25 cellular contexts compared by ENCODE assay signal in the genomic region with DNA sequence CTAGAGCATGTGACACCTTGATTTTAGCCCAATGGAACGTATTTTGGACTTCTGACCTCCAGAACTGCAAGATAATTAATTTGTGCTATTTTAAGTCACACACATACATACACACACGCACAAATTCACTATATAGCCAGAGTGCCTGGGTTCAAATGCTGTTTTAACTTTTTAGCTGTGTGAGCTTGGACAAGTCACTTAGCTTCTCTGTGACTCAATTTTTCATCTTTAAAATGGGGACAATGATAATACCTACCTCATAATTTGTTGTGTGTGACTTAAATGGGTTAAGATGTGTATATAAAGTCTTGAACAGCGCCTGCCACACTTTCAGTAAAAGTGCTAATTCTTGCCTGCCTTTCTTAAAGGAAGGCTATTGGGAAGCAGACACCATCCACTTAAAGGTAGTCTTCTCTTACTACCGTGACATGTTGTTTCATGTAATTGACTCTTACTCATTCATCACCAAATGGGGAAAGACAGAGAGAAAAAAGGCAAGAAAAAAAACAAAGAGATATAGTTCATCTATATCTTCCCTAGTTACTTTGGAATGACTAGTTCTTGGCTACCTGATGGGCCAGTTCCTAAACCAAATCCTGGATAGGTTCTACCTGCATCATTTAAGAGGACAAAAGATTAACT. TPM values are rescaled to one million over a fixed set of nuclear protein-coding genes. Genes with fewer than 3 reads are reported as not detected.
DNase-seq lines count a peak whose midpoint lies in the region; ATAC-seq lines count a peak whose summit lies in the region.
"Had no signal": no experiment of that assay in that cellular context is flagged by ENCODE, and none has a peak within 500 bp of the region (broad histone marks: within the 10 kb centered on the region; RNA-seq: fewer than 3 reads in every experiment).

No MANE protein-coding gene starts in this region.

- H3K9me3 ChIP-seq in CD4-positive, alpha-beta memory T cell (ENCODE audit: control insufficient read depth in 1 of 2, low read length in 2 of 2): peaks cover 0 to 4% of the 10 kb centered on the region in 2 donors
- H3K9me3 ChIP-seq: right lobe of liver, SK-N-SH, thyroid gland, uterus had no signal

- peaks cover 43% of the 10 kb centered on the region for H3K4me1 ChIP-seq in CD4-positive, alpha-beta memory T cell (ENCODE audit: insufficient read depth, low read length)

- peaks cover 66% of the 10 kb centered on the region for H3K4me1 Mint-ChIP-seq in activated CD4-positive, alpha-beta memory T cell treated with anti-CD3 and anti-CD28 coated beads for 36 hours (ENCODE audit: low read depth)
- peaks cover 56% of the 10 kb centered on the region for H3K4me1 Mint-ChIP-seq in activated CD4-positive, alpha-beta memory T cell treated with anti-CD3 and anti-CD28 coated beads, Interleukin-2, amount 10 ng/mL, durations not matched to agents 7 days and 5 days
- H3K4me1 Mint-ChIP-seq in CD4-positive, alpha-beta memory T cell: peaks cover 44 to 71% (median 56%) of the 10 kb centered on the region in 4 donors
- peaks cover 44% of the 10 kb centered on the region for H3K4me1 Mint-ChIP-seq in activated naive CD8-positive, alpha-beta T cell treated with anti-CD3 and anti-CD28 coated beads for 36 hours
- H3K4me1 Mint-ChIP-seq in memory B cell: peaks cover 33% of the 10 kb centered on the region

- POLR2A ChIA-PET in activated CD4-positive, alpha-beta memory T cell treated with anti-CD3 and anti-CD28 coated beads for 36 hours (lab: Charles Lee): no interaction called here
- POLR2A ChIA-PET in activated CD4-positive, alpha-beta memory T cell treated with anti-CD3 and anti-CD28 coated beads, Interleukin-2, amount 10 ng/mL, durations not matched to agents 7 days and 5 days (lab: Charles Lee): interaction anchor here (1.0 to 1.4 kb wide), 2 partner anchors 10 to 53 kb away, joined by 3 read pairs; no protein-coding TSS in a partner anchor
- POLR2A ChIA-PET in CD4-positive, alpha-beta memory T cell (lab: Charles Lee; ENCODE audit: partially characterized antibody): interaction anchor here (1.6 to 9.2 kb wide), 2 partner anchors 11 to 285 kb away, joined by 5 to 99 read pairs; a partner anchor contains a TSS

- CTCF ChIA-PET in activated CD4-positive, alpha-beta memory T cell treated with anti-CD3 and anti-CD28 coated beads for 36 hours (lab: Charles Lee): interaction anchor here (1.1 kb wide), 1 partner anchor 336 kb away, joined by 4 read pairs; no protein-coding TSS in a partner anchor
- CTCF ChIA-PET in activated CD4-positive, alpha-beta memory T cell treated with anti-CD3 and anti-CD28 coated beads, Interleukin-2, amount 10 ng/mL, durations not matched to agents 7 days and 5 days (lab: Charles Lee): interaction anchor here (1.4 kb wide), 1 partner anchor 286 kb away, joined by 3 read pairs; no protein-coding TSS in a partner anchor
- CTCF ChIA-PET in CD4-positive, alpha-beta memory T cell (lab: Charles Lee; ENCODE audit: partially characterized antibody): no interaction called here

- peaks cover 50% of the 10 kb centered on the region for H3K9me3 Mint-ChIP-seq in activated CD4-positive, alpha-beta memory T cell treated with anti-CD3 and anti-CD28 coated beads for 36 hours
- H3K9me3 Mint-ChIP-seq in activated CD4-positive, alpha-beta memory T cell treated with anti-CD3 and anti-CD28 coated beads, Interleukin-2, amount 10 ng/mL, durations not matched to agents 7 days and 5 days: peaks cover 42% of the 10 kb centered on the region
- H3K9me3 Mint-ChIP-seq in CD4-positive, alpha-beta memory T cell: peaks cover 0 to 60% (median 56%) of the 10 kb centered on the region in 8 donors
- H3K9me3 Mint-ChIP-seq in activated naive CD8-positive, alpha-beta T cell treated with anti-CD3 and anti-CD28 coated beads for 36 hours: peaks cover 42% of the 10 kb centered on the region
- H3K9me3 Mint-ChIP-seq in memory B cell: peaks cover 12% of the 10 kb centered on the region

- no peak overlapping the region for H3K4me3 ChIP-seq in CD4-positive, alpha-beta memory T cell (ENCODE audit: low read length in 2 of 2)
- H3K4me3 ChIP-seq: GM12878, right lobe of liver, spleen, thyroid gland, uterus had no signal

- H3K36me3 ChIP-seq in CD4-positive, alpha-beta memory T cell (ENCODE audit: insufficient read depth, low read length): peaks cover 8% of the 10 kb centered on the region
- H3K36me3 ChIP-seq: uterus had no signal

- intact Hi-C loops in activated CD4-positive, alpha-beta memory T cell treated with anti-CD3 and anti-CD28 coated beads for 36 hours (cut with micrococcal nuclease): loop anchor here (2.0 kb wide), 2 partner anchors 25 to 55 kb away; no protein-coding TSS in a partner anchor
- intact Hi-C loops in CD4-positive, alpha-beta memory T cell (cut with micrococcal nuclease): no loop called here

- H3K27ac Mint-ChIP-seq in activated CD4-positive, alpha-beta memory T cell treated with anti-CD3 and anti-CD28 coated beads for 36 hours: peak overlapping the region; percentile 73
- H3K27ac Mint-ChIP-seq in activated CD4-positive, alpha-beta memory T cell treated with anti-CD3 and anti-CD28 coated beads, Interleukin-2, amount 10 ng/mL, durations not matched to agents 7 days and 5 days: no peak overlapping the region
- H3K27ac Mint-ChIP-seq in CD4-positive, alpha-beta memory T cell: peak overlapping the region in 6 of 7 donors; percentile 9 to 85 (median 26)
- peak overlapping the region; percentile 32 for H3K27ac Mint-ChIP-seq in activated naive CD8-positive, alpha-beta T cell treated with anti-CD3 and anti-CD28 coated beads for 36 hours
- peak overlapping the region; percentile 84 for H3K27ac Mint-ChIP-seq in memory B cell

- no peak for DNase-seq in activated CD4-positive, alpha-beta memory T cell treated with anti-CD3 and anti-CD28 coated beads for 36 hours
- DNase-seq in activated CD4-positive, alpha-beta memory T cell treated with anti-CD3 and anti-CD28 coated beads, Interleukin-2, amount 10 ng/mL, durations not matched to agents 7 days and 5 days: no peak
- DNase-seq in CD4-positive, alpha-beta memory T cell: no peak
- no peak for DNase-seq in activated naive CD8-positive, alpha-beta T cell treated with anti-CD3 and anti-CD28 coated beads for 36 hours
- DNase-seq in memory B cell (ENCODE audit: low spot score in 2 of 2) (no peak), putamen (ENCODE audit: low spot score) (no peak), DMS 273 (lab: John Stamatoyannopoulos, UW; ENCODE audit: unreplicated experiment) (no peak)
- no peak for DNase-seq in activated CD4-positive, alpha-beta T cell treated with anti-CD3 and anti-CD28 coated beads for 4 hours
- DNase-seq: 8988T; activated gamma-delta T cell treated with Interleukin-2 at 50 U/mL for 16 hours; anterior cingulate cortex; left colon; NCI-H1436; NCI-H2081; NCI-H226; NCI-H526 treated with DMSO at 0.1 percent for 48 hours; NK-92 treated with Interleukin-12 subunit alpha and Interleukin-12 subunit beta, amount 100 ng/mL, for 24 hours; right lobe of liver; SK-N-SH; spleen; stimulated activated CD4-positive, alpha-beta T cell treated with anti-CD3 and anti-CD28 coated beads, Interleukin-2, amount 100 ng/mL, for 24 hours; thyroid gland; uterus had no signal

- no peak overlapping the region for H3K27ac ChIP-seq in CD4-positive, alpha-beta memory T cell (ENCODE audit: low read depth, low read length)
- H3K27ac ChIP-seq: right lobe of liver, thyroid gland, uterus had no signal

- no peak for ATAC-seq in memory B cell (ENCODE audit: low read depth)
- ATAC-seq: GM12878, left colon, right lobe of liver had no signal

- no peak overlapping the region for H3K4me3 Mint-ChIP-seq in activated CD4-positive, alpha-beta memory T cell treated with anti-CD3 and anti-CD28 coated beads for 36 hours
- no peak overlapping the region for H3K4me3 Mint-ChIP-seq in activated CD4-positive, alpha-beta memory T cell treated with anti-CD3 and anti-CD28 coated beads, Interleukin-2, amount 10 ng/mL, durations not matched to agents 7 days and 5 days
- H3K4me3 Mint-ChIP-seq in CD4-positive, alpha-beta memory T cell: peak overlapping the region in 2 of 8 donors; percentile 17 to 20
- H3K4me3 Mint-ChIP-seq in activated naive CD8-positive, alpha-beta T cell treated with anti-CD3 and anti-CD28 coated beads for 36 hours: no peak overlapping the region
- no peak overlapping the region for H3K4me3 Mint-ChIP-seq in memory B cell
- H3K4me3 Mint-ChIP-seq: T-helper 1 cell treated with Interleukin-12 subunit alpha and Interleukin-12 subunit beta and Interleukin-4 antibody, amounts not matched to agents 30 μg/mL and 1 μg/mL, for 36 hours had no signal

- peaks cover 73% of the 10 kb centered on the region for H3K36me3 Mint-ChIP-seq in activated CD4-positive, alpha-beta memory T cell treated with anti-CD3 and anti-CD28 coated beads for 36 hours
- peaks cover 69% of the 10 kb centered on the region for H3K36me3 Mint-ChIP-seq in activated CD4-positive, alpha-beta memory T cell treated with anti-CD3 and anti-CD28 coated beads, Interleukin-2, amount 10 ng/mL, durations not matched to agents 7 days and 5 days (ENCODE audit: low read depth)
- H3K36me3 Mint-ChIP-seq in CD4-positive, alpha-beta memory T cell: peaks cover 66 to 67% of the 10 kb centered on the region in 2 donors
- H3K36me3 Mint-ChIP-seq in activated naive CD8-positive, alpha-beta T cell treated with anti-CD3 and anti-CD28 coated beads for 36 hours: peaks cover 77% of the 10 kb centered on the region
- peaks cover 40% of the 10 kb centered on the region for H3K36me3 Mint-ChIP-seq in memory B cell

- no peaks in the 10 kb centered on the region for H3K27me3 ChIP-seq in CD4-positive, alpha-beta memory T cell (ENCODE audit: insufficient read depth, low read length)
- H3K27me3 ChIP-seq: right lobe of liver, spleen, thyroid gland, uterus had no signal

- H3K27me3 Mint-ChIP-seq in activated CD4-positive, alpha-beta memory T cell treated with anti-CD3 and anti-CD28 coated beads for 36 hours: no peaks in the 10 kb centered on the region
- no peaks in the 10 kb centered on the region for H3K27me3 Mint-ChIP-seq in activated CD4-positive, alpha-beta memory T cell treated with anti-CD3 and anti-CD28 coated beads, Interleukin-2, amount 10 ng/mL, durations not matched to agents 7 days and 5 days
- no peaks in the 10 kb centered on the region for H3K27me3 Mint-ChIP-seq in CD4-positive, alpha-beta memory T cell
- H3K27me3 Mint-ChIP-seq in activated naive CD8-positive, alpha-beta T cell treated with anti-CD3 and anti-CD28 coated beads for 36 hours: no peaks in the 10 kb centered on the region
- H3K27me3 Mint-ChIP-seq in memory B cell: no peaks in the 10 kb centered on the region

RNA-seq across cellular contexts. Expression of a gene that starts 56.3 kb away (rescaled TPM):
- 10 to 100 TPM; 40.0 to 43.4 TPM for total RNA-seq in activated CD4-positive, alpha-beta memory T cell treated with anti-CD3 and anti-CD28 coated beads for 36 hours
- 10 to 100 TPM; 38.9 to 42.7 TPM for total RNA-seq in activated CD4-positive, alpha-beta memory T cell treated with anti-CD3 and anti-CD28 coated beads, Interleukin-2, amount 10 ng/mL, durations not matched to agents 7 days and 5 days
- total RNA-seq in CD4-positive, alpha-beta memory T cell: 10 to 100 TPM; 54.9 TPM
- polyA plus RNA-seq in CD4-positive, alpha-beta memory T cell: 10 to 100 TPM; 11.3 to 14.5 TPM
- 10 to 100 TPM; 38.9 to 40.9 TPM for total RNA-seq in activated naive CD8-positive, alpha-beta T cell treated with anti-CD3 and anti-CD28 coated beads for 36 hours

RNA-seq across cellular contexts. Expression of a gene that starts 57.6 kb away (rescaled TPM):
- 1 to 10 TPM; 3.0 to 3.9 TPM for total RNA-seq in activated CD4-positive, alpha-beta memory T cell treated with anti-CD3 and anti-CD28 coated beads for 36 hours
- total RNA-seq in activated CD4-positive, alpha-beta memory T cell treated with anti-CD3 and anti-CD28 coated beads, Interleukin-2, amount 10 ng/mL, durations not matched to agents 7 days and 5 days: 1 to 10 TPM; 1.4 to 2.4 TPM
- total RNA-seq in CD4-positive, alpha-beta memory T cell: 1 to 10 TPM; 2.5 to 4.2 TPM
- 1 to 10 TPM; 1.5 to 2.6 TPM for polyA plus RNA-seq in CD4-positive, alpha-beta memory T cell
- total RNA-seq in activated naive CD8-positive, alpha-beta T cell treated with anti-CD3 and anti-CD28 coated beads for 36 hours: 10 to 100 TPM in 1 of 2 experiments, 1 to 10 TPM in 1; 10.0 to 10.8 TPM
